Comparison of ENCODE assay signal across 11 cellular contexts in the genomic region with DNA sequence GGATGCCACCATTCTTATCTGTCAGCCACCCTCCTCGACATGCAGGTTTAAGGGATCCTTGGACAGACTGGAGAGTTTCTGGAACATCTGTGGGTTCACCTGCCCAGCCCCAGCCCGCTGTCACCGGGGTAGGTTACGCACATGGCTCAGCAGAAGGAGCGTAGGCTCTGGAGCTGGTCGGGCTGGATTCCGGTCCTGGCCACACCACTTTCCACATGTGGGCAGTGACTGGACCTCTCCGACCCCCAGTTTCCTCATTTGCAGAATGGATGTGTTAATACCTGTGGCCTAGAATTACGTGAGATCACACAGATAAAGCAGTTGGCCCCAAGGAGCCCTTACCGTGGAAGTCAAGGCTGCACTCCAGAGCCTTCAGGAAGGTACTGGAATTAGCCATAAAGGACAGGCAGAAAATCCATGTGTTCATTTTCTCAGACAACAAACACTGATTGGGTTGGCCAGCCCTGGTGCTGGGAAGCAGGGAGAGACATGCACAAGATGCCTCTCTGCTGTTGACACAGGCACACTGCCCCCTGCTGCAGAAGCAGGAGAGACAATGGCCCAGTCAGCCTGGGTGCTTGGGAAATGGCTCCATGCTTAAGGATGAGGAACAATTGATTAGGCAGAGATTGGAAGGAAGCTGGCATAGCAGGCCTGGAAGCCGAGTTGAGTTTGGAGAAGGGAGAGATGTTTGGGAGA. TPM values are rescaled to one million over a fixed set of nuclear protein-coding genes. Genes with fewer than 3 reads are reported as not detected.
A peak's percentile ranks its signal among the peaks of the same experiment; 100 is the strongest.
DNase-seq lines count a peak whose midpoint lies in the region; ATAC-seq, FAIRE-seq and TF ChIP-seq lines count a peak whose summit lies in the region.
"Had no signal": no experiment of that assay in that cellular context is flagged by ENCODE, and none has a peak within 500 bp of the region (broad histone marks: within the 10 kb centered on the region; RNA-seq: fewer than 3 reads in every experiment).

No MANE protein-coding gene starts in this region.

- H3K36me3 Mint-ChIP-seq in activated T-cell treated with anti-CD3 and anti-CD28 coated beads, Interleukin-2, amount 50 U/mL, for 24 hours (ENCODE audit: low read depth), result no peaks in the 10 kb centered on the region
- H3K36me3 Mint-ChIP-seq in stimulated activated naive B cell treated with anti-CD40 and anti-IgM and Interleukin-4, amounts not matched to agents 10 μg/mL and 1 μg/mL and 100 μg/mL, for 72 hours, result no peaks in the 10 kb centered on the region

- FAIRE-seq in K562 (lab: Jason Lieb, UNC), result peak; percentile 87
- FAIRE-seq: colon had no signal

- H2AFZ ChIP-seq in K562 (ENCODE audit: low read depth, low read length), result no peak overlapping the region
- no peak overlapping the region for H2AFZ ChIP-seq in osteoblast (ENCODE audit: low read length)

- TF ChIP-seq CTCF in HEK293 (tag by site-specific recombination; IDR thresholded peaks at IDR 0.05) (peak; percentile 43; the same call in 1 of the 2 replicates), K562 (IDR thresholded peaks at IDR 0.05 in 2 of 3, conservative IDR thresholded peaks at IDR 0.05 in 1 of 3; ENCODE audit: insufficient read depth in 2 of 3, low read depth in 1 of 3, low read length in 3 of 3) (peak; percentile 49 to 77 (median 66)), osteoblast (IDR thresholded peaks at IDR 0.05; ENCODE audit: extremely low read depth, low read depth, low read length) (peak; percentile 46), stomach (IDR thresholded peaks at IDR 0.05) (no peak)

- no peak for DNase-seq in activated T-cell treated with anti-CD3 and anti-CD28 coated beads, Interleukin-2, amount 50 U/mL, for 24 hours
- DNase-seq in activated T-cell treated with anti-CD3 and anti-CD28 coated beads for 4 hours, result no peak
- peak in 2 of 4 experiments; percentile 42 to 52 for DNase-seq in K562 (ENCODE audit: extremely low read depth in 1 of 4, low spot score in 3 of 4)
- peak; percentile 61 for DNase-seq in osteoblast (ENCODE audit: insufficient read length, low spot score, missing footprints)
- no peak for DNase-seq in stomach
- DNase-seq in stimulated activated naive B cell treated with anti-CD40 and anti-IgM and Interleukin-4, amounts not matched to agents 10 μg/mL and 1 μg/mL and 100 μg/mL, for 72 hours, result no peak
- DNase-seq in Right ventricle myocardium inferior (ENCODE audit: missing footprints), result no peak
- DNase-seq: NCI-H187 had no signal

- CTCF ChIA-PET in HEK293 (lab: Yijun Ruan, JAX) (interaction anchor here (1.0 kb wide), 1 partner anchor 72 kb away, joined by 4 read pairs; no protein-coding TSS in a partner anchor), K562 (lab: Yijun Ruan, JAX; ENCODE audit: low intra/inter-chr PET ratio) (no interaction called here)

- peak overlapping the region; percentile 3 for H3K27ac Mint-ChIP-seq in activated T-cell treated with anti-CD3 and anti-CD28 coated beads, Interleukin-2, amount 50 U/mL, for 24 hours
- H3K27ac Mint-ChIP-seq in stimulated activated naive B cell treated with anti-CD40 and anti-IgM and Interleukin-4, amounts not matched to agents 10 μg/mL and 1 μg/mL and 100 μg/mL, for 72 hours, result no peak overlapping the region

- no peak overlapping the region; a peak in 1 of 4 replicates for H3K9ac ChIP-seq in K562 (ENCODE audit: insufficient read depth in 1 of 2, low read depth in 2 of 2, low read length in 2 of 2)
- H3K9ac ChIP-seq: BLaER1 had no signal

- no peaks in the 10 kb centered on the region for H3K9me3 Mint-ChIP-seq in activated T-cell treated with anti-CD3 and anti-CD28 coated beads, Interleukin-2, amount 50 U/mL, for 24 hours
- H3K9me3 Mint-ChIP-seq in stimulated activated naive B cell treated with anti-CD40 and anti-IgM and Interleukin-4, amounts not matched to agents 10 μg/mL and 1 μg/mL and 100 μg/mL, for 72 hours, result no peaks in the 10 kb centered on the region

- H3K4me3 ChIP-seq in HEK293 (ENCODE audit: low read depth, low read length), result no peak overlapping the region
- no peak overlapping the region for H3K4me3 ChIP-seq in K562
- no peak overlapping the region for H3K4me3 ChIP-seq in osteoblast (ENCODE audit: insufficient read depth, low read length)
- no peak overlapping the region for H3K4me3 ChIP-seq in stomach
- H3K4me3 ChIP-seq: BLaER1 had no signal

- POLR2A ChIA-PET in HEK293 (lab: Yijun Ruan, JAX), result no interaction called here
- POLR2A ChIA-PET in K562 (lab: Yijun Ruan, JAX), result interaction anchor here (0.6 to 0.9 kb wide), 2 partner anchors 29 to 113 kb away, joined by 3 read pairs; no protein-coding TSS in a partner anchor

- H3K9me1 ChIP-seq in K562 (ENCODE audit: control insufficient read depth, insufficient read depth, low read length), result no peaks in the 10 kb centered on the region

- H3K79me2 ChIP-seq in K562 (ENCODE audit: control insufficient read depth, insufficient read depth, low read length), result no peaks in the 10 kb centered on the region
- no peaks in the 10 kb centered on the region for H3K79me2 ChIP-seq in osteoblast (ENCODE audit: insufficient read depth, low read length)

- H3K27ac ChIP-seq in HEK293 (ENCODE audit: extremely low read depth, low read depth, low read length) (no peak overlapping the region), K562 (ENCODE audit: extremely low read depth, low read depth, low read length) (no peak overlapping the region), osteoblast (ENCODE audit: low read depth, low read length) (no peak overlapping the region), stomach (no peak overlapping the region)
- H3K27ac ChIP-seq: BLaER1 had no signal

- H3K4me2 ChIP-seq in K562 (ENCODE audit: insufficient read depth, low read length) (no peak overlapping the region), osteoblast (ENCODE audit: insufficient read depth, low read length) (no peak overlapping the region)
- H3K4me2 ChIP-seq: BLaER1 had no signal

- no TSS peak for BruUV-seq in K562 (replicated peaks; lab: Mats Ljungman, UMichigan)

- H3K27me3 Mint-ChIP-seq in activated T-cell treated with anti-CD3 and anti-CD28 coated beads, Interleukin-2, amount 50 U/mL, for 24 hours, result no peaks in the 10 kb centered on the region
- peaks cover 5 to 8% of the 10 kb centered on the region in 2 donors for H3K27me3 Mint-ChIP-seq in stimulated activated naive B cell treated with anti-CD40 and anti-IgM and Interleukin-4, amounts not matched to agents 10 μg/mL and 1 μg/mL and 100 μg/mL, for 72 hours

- H3K4me1 Mint-ChIP-seq in activated T-cell treated with anti-CD3 and anti-CD28 coated beads, Interleukin-2, amount 50 U/mL, for 24 hours (ENCODE audit: low read depth), result no peaks in the 10 kb centered on the region
- H3K4me1 Mint-ChIP-seq in stimulated activated naive B cell treated with anti-CD40 and anti-IgM and Interleukin-4, amounts not matched to agents 10 μg/mL and 1 μg/mL and 100 μg/mL, for 72 hours, result no peaks in the 10 kb centered on the region

- peak; percentile 76 for ATAC-seq in K562
- no peak for ATAC-seq in stimulated activated naive B cell treated with anti-CD40 and anti-IgM and Interleukin-4, amounts not matched to agents 10 μg/mL and 1 μg/mL and 100 μg/mL, for 72 hours (replicated peaks)
- no peak for ATAC-seq in Right ventricle myocardium inferior

- TF ChIP-seq POLR2A in K562 (conservative IDR thresholded peaks at IDR 0.05) (no peak), stomach (IDR thresholded peaks at IDR 0.05) (no peak)

- H3K36me3 ChIP-seq in HEK293 (ENCODE audit: control insufficient read depth in 2 of 2, insufficient read depth in 1 of 2, low read length in 2 of 2), result no peaks in the 10 kb centered on the region
- H3K36me3 ChIP-seq in K562 (ENCODE audit: control insufficient read depth, insufficient read depth, low read length), result no peaks in the 10 kb centered on the region
- no peaks in the 10 kb centered on the region for H3K36me3 ChIP-seq in osteoblast (ENCODE audit: insufficient read depth, low read length)
- H3K36me3 ChIP-seq in stomach, result no peaks in the 10 kb centered on the region
- H3K36me3 ChIP-seq: BLaER1 had no signal

- H4K20me1 ChIP-seq in K562 (replicated peaks; ENCODE audit: control insufficient read depth, insufficient read depth, low read length), result no peaks in the 10 kb centered on the region
- no peaks in the 10 kb centered on the region for H4K20me1 ChIP-seq in osteoblast (ENCODE audit: insufficient read depth, low read length)

- WGBS in K562 (ENCODE audit: insufficient coverage, low coverage, missing lambda C conversion rate), result 53% methylated on average over 11 of the region's 11 CpGs
- WGBS in stomach, 5 donors, result 80 to 85% (median 82%) methylated on average over 11 of the region's 11 CpGs

- in situ Hi-C loops in K562 (cut with MboI), result no loop called here

- intact Hi-C loops in K562 (cut with micrococcal nuclease), result no loop called here
- intact Hi-C loops in stomach (cut with DNase I; ENCODE audit: low total_unique reads), result no loop called here
- intact Hi-C loops in Right ventricle myocardium inferior (cut with DNase I), result no loop called here

- H3K9me3 ChIP-seq in HEK293 (ENCODE audit: control insufficient read depth, insufficient read depth, low read depth, low read length), result no peaks in the 10 kb centered on the region
- no peaks in the 10 kb centered on the region for H3K9me3 ChIP-seq in K562 (replicated peaks; ENCODE audit: control insufficient read depth, insufficient read depth, low read depth, low read length)
- H3K9me3 ChIP-seq in osteoblast (ENCODE audit: low read depth, low read length), result no peaks in the 10 kb centered on the region
- no peaks in the 10 kb centered on the region for H3K9me3 ChIP-seq in stomach
- H3K9me3 ChIP-seq: BLaER1 had no signal

- TF ChIP-seq RAD21 in K562 (CRISPR knock-in tag; conservative IDR thresholded peaks at IDR 0.05 in 1 of 2, IDR thresholded peaks at IDR 0.05 in 1 of 2), result peak in 1 of 2 experiments; percentile 72; a peak in 3 of 4 replicates

- no peaks in the 10 kb centered on the region for H3K4me1 ChIP-seq in HEK293 (ENCODE audit: control insufficient read depth, insufficient read depth, low read length)
- H3K4me1 ChIP-seq in K562 (replicated peaks in 1 of 2; ENCODE audit: control insufficient read depth in 2 of 2, insufficient read depth in 2 of 2, low read length in 2 of 2), result peaks cover 5 to 8% of the 10 kb centered on the region in 2 experiments; a peak in 3 of 5 replicates
- peaks cover 5% of the 10 kb centered on the region for H3K4me1 ChIP-seq in osteoblast (ENCODE audit: insufficient read depth, low read length)
- peaks cover 9 to 13% (median 12%) of the 10 kb centered on the region in 4 donors for H3K4me1 ChIP-seq in stomach
- H3K4me1 ChIP-seq: BLaER1 had no signal

- H3K27me3 ChIP-seq in K562 (ENCODE audit: control insufficient read depth in 2 of 2, insufficient read depth in 2 of 2, low read length in 2 of 2) (peaks cover 0 to 16% of the 10 kb centered on the region in 2 experiments; a peak in 3 of 5 replicates), osteoblast (ENCODE audit: insufficient read depth, low read length) (no peaks in the 10 kb centered on the region), stomach (no peaks in the 10 kb centered on the region)
- H3K27me3 ChIP-seq: BLaER1 had no signal

- TF ChIP-seq EP300 in K562 (IDR thresholded peaks at IDR 0.05; ENCODE audit: low read length) (no peak), stomach (IDR thresholded peaks at IDR 0.05) (no peak)

- H3K4me3 Mint-ChIP-seq in activated T-cell treated with anti-CD3 and anti-CD28 coated beads, Interleukin-2, amount 50 U/mL, for 24 hours, result no peak overlapping the region
- no peak overlapping the region for H3K4me3 Mint-ChIP-seq in stimulated activated naive B cell treated with anti-CD40 and anti-IgM and Interleukin-4, amounts not matched to agents 10 μg/mL and 1 μg/mL and 100 μg/mL, for 72 hours

RNA-seq across cellular contexts. Expression of a gene that starts 58.8 kb away (rescaled TPM):
- 616 and 628 TPM in 2 replicates for total RNA-seq in K562 (2011; cell fraction: chromatin; rRNA removed; ENCODE audit: low replicate concordance)
- 207 and 261 TPM in 2 replicates for total RNA-seq in K562 (2011; cell fraction: nucleolus; rRNA removed)
- 272 and 275 TPM in 2 replicates for total RNA-seq in K562 (2011; cell fraction: nucleoplasm; rRNA removed)
- total RNA-seq in K562 (2014; rRNA removed) (98.9 and 208 TPM in 2 replicates), K562 (2014; rRNA removed; fragmentation: Illumina TruSeq; extraction: Trizol) (221 and 275 TPM in 2 replicates), K562 (2015; rRNA removed; fragmentation: Illumina TruSeq; extraction: Trizol) (252 and 265 TPM in 2 replicates), K562 (2021) (513 and 546 TPM in 2 replicates), osteoblast (123 and 142 TPM in 2 replicates), stomach (100 to 1,000 TPM in 3 of 5 donors, 10 to 100 TPM in 2; 59.1 to 141 (median 106) TPM), Right ventricle myocardium inferior (131 TPM)
- polyA plus RNA-seq in K562 (2011; rRNA removed) (172 and 248 TPM in 2 replicates), K562 (2014; fragmentation: Illumina TruSeq; extraction: Trizol) (349 and 430 TPM in 2 replicates), K562 (2014; fragmentation: Nextera tagmentation; extraction: Ambion mirVana) (100 to 1,000 TPM; 209 to 414 TPM), K562 (2014; rRNA removed) (103 and 105 TPM in 2 replicates), stomach (10 to 100 TPM; 30.8 to 82.4 (median 39.4) TPM)
- 249 and 266 TPM in 2 replicates for polyA plus RNA-seq in K562 (2011; cell fraction: cytosol; rRNA removed)
- polyA plus RNA-seq in K562 (2011; cell fraction: nucleus; rRNA removed), result 317 and 410 TPM in 2 replicates
- 179 and 231 TPM in 2 replicates for polyA plus RNA-seq in K562 (2012)
- 327 and 380 TPM in 2 replicates for polyA minus RNA-seq in K562 (2011; rRNA and poly(A)+ RNA removed)
- 234 and 252 TPM in 2 replicates for polyA minus RNA-seq in K562 (2011; cell fraction: cytosol; rRNA and poly(A)+ RNA removed)
- polyA minus RNA-seq in K562 (2011; cell fraction: nucleus; rRNA and poly(A)+ RNA removed), result 101 and 174 TPM in 2 replicates

RNA-seq across cellular contexts. Expression of a gene that starts 59.1 kb away (rescaled TPM):
- total RNA-seq in K562 (2011; cell fraction: chromatin; rRNA removed; ENCODE audit: low replicate concordance), result 128 and 175 TPM in 2 replicates
- total RNA-seq in K562 (2011; cell fraction: nucleolus; rRNA removed), result 70.0 and 73.4 TPM in 2 replicates
- total RNA-seq in K562 (2011; cell fraction: nucleoplasm; rRNA removed), result 87.9 and 95.3 TPM in 2 replicates
- total RNA-seq in K562 (2014; rRNA removed) (43.2 and 59.0 TPM in 2 replicates), K562 (2014; rRNA removed; fragmentation: Illumina TruSeq; extraction: Trizol) (39.5 and 44.4 TPM in 2 replicates), K562 (2015; rRNA removed; fragmentation: Illumina TruSeq; extraction: Trizol) (41.2 and 42.6 TPM in 2 replicates), K562 (2021) (66.7 and 69.8 TPM in 2 replicates), osteoblast (51.3 and 61.5 TPM in 2 replicates), stomach (100 to 1,000 TPM in 1 of 5 donors, 10 to 100 TPM in 4; 10.7 to 127 (median 86.9) TPM), Right ventricle myocardium inferior (46.5 TPM)
- polyA plus RNA-seq in K562 (2011; rRNA removed) (69.2 and 73.9 TPM in 2 replicates), K562 (2014; fragmentation: Illumina TruSeq; extraction: Trizol) (44.2 and 48.9 TPM in 2 replicates), K562 (2014; fragmentation: Nextera tagmentation; extraction: Ambion mirVana) (10 to 100 TPM; 13.7 to 37.4 TPM), K562 (2014; rRNA removed) (49.1 and 55.9 TPM in 2 replicates), stomach (10 to 100 TPM; 26.6 to 44.6 (median 30.3) TPM)
- polyA plus RNA-seq in K562 (2011; cell fraction: cytosol; rRNA removed), result 55.1 and 86.3 TPM in 2 replicates
- polyA plus RNA-seq in K562 (2011; cell fraction: nucleus; rRNA removed), result 150 and 164 TPM in 2 replicates
- polyA plus RNA-seq in K562 (2012), result 61.8 and 77.6 TPM in 2 replicates
- polyA minus RNA-seq in K562 (2011; rRNA and poly(A)+ RNA removed), result 67.7 and 72.4 TPM in 2 replicates
- polyA minus RNA-seq in K562 (2011; cell fraction: cytosol; rRNA and poly(A)+ RNA removed), result 30.7 and 31.3 TPM in 2 replicates
- polyA minus RNA-seq in K562 (2011; cell fraction: nucleus; rRNA and poly(A)+ RNA removed), result 27.5 and 41.7 TPM in 2 replicates

Comparison
In these comparisons a context has a peak if more than half of its experiments do, and no peak if none do; other contexts are left out.
1. CTCF ChIP-seq: peak in HEK293 (single experiment), K562 (3 of 3) and osteoblast (single experiment); none in stomach (0 of 7).